ENCODE assay signal across 13 cellular contexts in genomic region chr20:13336308-13337089, GRCh38.
DNase-seq lines count a peak whose midpoint lies in the region; ATAC-seq and TF ChIP-seq lines count a peak whose summit lies in the region.
"Had no signal": no experiment of that assay in that cellular context is flagged by ENCODE, and none has a peak within 500 bp of the region (broad histone marks: within the 10 kb centered on the region; RNA-seq: fewer than 3 reads in every experiment).

No MANE protein-coding gene starts in this region.

- H3K4me3 ChIP-seq in adipocyte (ENCODE audit: low read length) (no peak overlapping the region), GM23338 (no peak overlapping the region)
- H3K4me3 ChIP-seq: cardiac muscle cell, K562 had no signal

- H3F3A ChIP-seq in GM23338 (replicated peaks; ENCODE audit: low read depth) = no peaks in the 10 kb centered on the region

- no peak overlapping the region for H3K27ac ChIP-seq in GM23338 (ENCODE audit: low read depth)
- H3K27ac ChIP-seq: cardiac muscle cell had no signal

- no peaks in the 10 kb centered on the region for H3K9me3 ChIP-seq in adipocyte (ENCODE audit: control insufficient read depth, low read length)

- H3K36me3 Mint-ChIP-seq in activated naive CD4-positive, alpha-beta T cell treated with anti-CD3 and anti-CD28 coated beads, Interleukin-2, amount 50 U/mL, for 72 hours = no peaks in the 10 kb centered on the region
- H3K36me3 Mint-ChIP-seq in activated naive CD4-positive, alpha-beta T cell treated with anti-CD3 and anti-CD28 coated beads, Interleukin-2, amount 10 ng/mL, durations not matched to agents 7 days and 5 days = no peaks in the 10 kb centered on the region
- H3K36me3 Mint-ChIP-seq in stimulated activated naive CD8-positive, alpha-beta T cell treated with anti-CD3 and anti-CD28 coated beads, Interleukin-15, Interleukin-2, amounts not matched to agents 100 ng/mL and 50 ng/mL, for 24 hours (ENCODE audit: low read depth) = no peaks in the 10 kb centered on the region
- no peaks in the 10 kb centered on the region for H3K36me3 Mint-ChIP-seq in GM23338 (ENCODE audit: low read depth)

- CTCF ChIA-PET in activated naive CD4-positive, alpha-beta T cell treated with anti-CD3 and anti-CD28 coated beads, Interleukin-2, amount 10 ng/mL, durations not matched to agents 7 days and 5 days (lab: Charles Lee) = no interaction called here

- H3K9me2 ChIP-seq in GM23338 (ENCODE audit: insufficient read depth) = peaks cover 25% of the 10 kb centered on the region

- no peak for DNase-seq in activated naive CD4-positive, alpha-beta T cell treated with anti-CD3 and anti-CD28 coated beads, Interleukin-2, amount 50 U/mL, for 72 hours (ENCODE audit: low spot score in 2 of 2)
- no peak for DNase-seq in activated naive CD4-positive, alpha-beta T cell treated with anti-CD3 and anti-CD28 coated beads, Interleukin-2, amount 10 ng/mL, durations not matched to agents 7 days and 5 days
- DNase-seq in adipocyte (ENCODE audit: low read depth) = peak; percentile 75
- DNase-seq in GM23338 (ENCODE audit: low spot score) = no peak
- no peak for DNase-seq in globus pallidus (ENCODE audit: low spot score)
- DNase-seq: hippocampal formation had no signal

- H3K36me3 ChIP-seq in adipocyte (ENCODE audit: control insufficient read depth, insufficient read depth, low read length, severe bottlenecking) (no peaks in the 10 kb centered on the region), GM23338 (ENCODE audit: insufficient read depth) (no peaks in the 10 kb centered on the region)
- H3K36me3 ChIP-seq: cardiac muscle cell had no signal

- no peak overlapping the region for H2AFZ ChIP-seq in GM23338

- no peak overlapping the region for H3K4me2 ChIP-seq in GM23338

- no peaks in the 10 kb centered on the region for H3K4me1 Mint-ChIP-seq in activated naive CD4-positive, alpha-beta T cell treated with anti-CD3 and anti-CD28 coated beads, Interleukin-2, amount 10 ng/mL, durations not matched to agents 7 days and 5 days
- peaks cover 69% of the 10 kb centered on the region for H3K4me1 Mint-ChIP-seq in stimulated activated naive CD8-positive, alpha-beta T cell treated with anti-CD3 and anti-CD28 coated beads, Interleukin-15, Interleukin-2, amounts not matched to agents 100 ng/mL and 50 ng/mL, for 24 hours (ENCODE audit: low read depth)
- H3K4me1 Mint-ChIP-seq in GM23338 = no peaks in the 10 kb centered on the region
- H3K4me1 Mint-ChIP-seq: B cell had no signal

- no peaks in the 10 kb centered on the region for H3K27me3 Mint-ChIP-seq in activated naive CD4-positive, alpha-beta T cell treated with anti-CD3 and anti-CD28 coated beads, Interleukin-2, amount 10 ng/mL, durations not matched to agents 7 days and 5 days
- H3K27me3 Mint-ChIP-seq in stimulated activated naive CD8-positive, alpha-beta T cell treated with anti-CD3 and anti-CD28 coated beads, Interleukin-15, Interleukin-2, amounts not matched to agents 100 ng/mL and 50 ng/mL, for 24 hours = peaks cover 13% of the 10 kb centered on the region
- no peaks in the 10 kb centered on the region for H3K27me3 Mint-ChIP-seq in GM23338 (ENCODE audit: insufficient read depth, low read depth, poor library complexity)

- no peaks in the 10 kb centered on the region for H3K27me3 ChIP-seq in adipocyte (replicated peaks; ENCODE audit: control insufficient read depth, insufficient read depth, low read length)
- no peaks in the 10 kb centered on the region for H3K27me3 ChIP-seq in GM23338 (ENCODE audit: insufficient read depth)
- H3K27me3 ChIP-seq: cardiac muscle cell had no signal

- no peak overlapping the region for H3K9ac ChIP-seq in adipocyte (ENCODE audit: low read length)

- H3K27ac Mint-ChIP-seq in activated naive CD4-positive, alpha-beta T cell treated with anti-CD3 and anti-CD28 coated beads, Interleukin-2, amount 50 U/mL, for 72 hours = peak overlapping the region in 1 of 2 donors; percentile 9
- H3K27ac Mint-ChIP-seq in activated naive CD4-positive, alpha-beta T cell treated with anti-CD3 and anti-CD28 coated beads, Interleukin-2, amount 10 ng/mL, durations not matched to agents 7 days and 5 days = no peak overlapping the region
- peak overlapping the region; percentile 90 for H3K27ac Mint-ChIP-seq in stimulated activated naive CD8-positive, alpha-beta T cell treated with anti-CD3 and anti-CD28 coated beads, Interleukin-15, Interleukin-2, amounts not matched to agents 100 ng/mL and 50 ng/mL, for 24 hours
- no peak overlapping the region for H3K27ac Mint-ChIP-seq in GM23338
- H3K27ac Mint-ChIP-seq: B cell had no signal

- no peaks in the 10 kb centered on the region for H4K20me1 ChIP-seq in GM23338 (replicated peaks; ENCODE audit: insufficient read depth)

- no peak for TF ChIP-seq CTCF in GM23338 (conservative IDR thresholded peaks at IDR 0.05; ENCODE audit: low read depth in 2 of 2)

- H3K4me3 Mint-ChIP-seq in activated naive CD4-positive, alpha-beta T cell treated with anti-CD3 and anti-CD28 coated beads, Interleukin-2, amount 10 ng/mL, durations not matched to agents 7 days and 5 days = no peak overlapping the region
- peak overlapping the region; percentile 24 for H3K4me3 Mint-ChIP-seq in stimulated activated naive CD8-positive, alpha-beta T cell treated with anti-CD3 and anti-CD28 coated beads, Interleukin-15, Interleukin-2, amounts not matched to agents 100 ng/mL and 50 ng/mL, for 24 hours
- H3K4me3 Mint-ChIP-seq in GM23338 = no peak overlapping the region
- H3K4me3 Mint-ChIP-seq: B cell had no signal

- H3K79me2 ChIP-seq in GM23338 (replicated peaks; ENCODE audit: insufficient read depth) = no peaks in the 10 kb centered on the region

- peaks cover 0 to 7% of the 10 kb centered on the region in 2 donors for H3K9me3 Mint-ChIP-seq in activated naive CD4-positive, alpha-beta T cell treated with anti-CD3 and anti-CD28 coated beads, Interleukin-2, amount 50 U/mL, for 72 hours
- H3K9me3 Mint-ChIP-seq in activated naive CD4-positive, alpha-beta T cell treated with anti-CD3 and anti-CD28 coated beads, Interleukin-2, amount 10 ng/mL, durations not matched to agents 7 days and 5 days = no peaks in the 10 kb centered on the region
- no peaks in the 10 kb centered on the region for H3K9me3 Mint-ChIP-seq in stimulated activated naive CD8-positive, alpha-beta T cell treated with anti-CD3 and anti-CD28 coated beads, Interleukin-15, Interleukin-2, amounts not matched to agents 100 ng/mL and 50 ng/mL, for 24 hours
- H3K9me3 Mint-ChIP-seq in GM23338 = no peaks in the 10 kb centered on the region

- ATAC-seq in activated naive CD4-positive, alpha-beta T cell treated with anti-CD3 and anti-CD28 coated beads, Interleukin-2, amount 50 U/mL, for 72 hours = peak; percentile 41 to 64
- ATAC-seq in HG02981 (IDR thresholded peaks at IDR 0.05; ENCODE audit: unreplicated experiment) (peak; percentile 58), GM23338 (no peak), GM21360 (IDR thresholded peaks at IDR 0.05; ENCODE audit: unreplicated experiment) (no peak)
- ATAC-seq: activated CD4-positive, CD25-positive, alpha-beta regulatory T cell treated with anti-CD3 and anti-CD28 coated beads, Interleukin-2, amount 50 U/mL, for 24 hours; K562 had no signal

- H3K4me1 ChIP-seq in adipocyte (ENCODE audit: control insufficient read depth, insufficient read depth, low read length) = peaks cover 12% of the 10 kb centered on the region
- no peaks in the 10 kb centered on the region for H3K4me1 ChIP-seq in GM23338 (ENCODE audit: insufficient read depth)

TF ChIP-seq in GM23338, 12 proteins besides CTCF, POLR2A, EP300 and RAD21 (continues in another document):
- TF ChIP-seq EZH2 (IDR thresholded peaks at IDR 0.05; ENCODE audit: low read depth, unreplicated experiment) (no peak), JUNB (IDR thresholded peaks at IDR 0.05; ENCODE audit: unreplicated experiment) (no peak), ZNF331 (CRISPR knock-in tag; IDR thresholded peaks at IDR 0.05; ENCODE audit: low read depth) (no peak), ZNF114 (CRISPR knock-in tag; IDR thresholded peaks at IDR 0.05) (no peak), CREB1 (CRISPR knock-in tag; IDR thresholded peaks at IDR 0.05; ENCODE audit: low read depth) (no peak)
- TF ChIP-seq, protein P1, sequence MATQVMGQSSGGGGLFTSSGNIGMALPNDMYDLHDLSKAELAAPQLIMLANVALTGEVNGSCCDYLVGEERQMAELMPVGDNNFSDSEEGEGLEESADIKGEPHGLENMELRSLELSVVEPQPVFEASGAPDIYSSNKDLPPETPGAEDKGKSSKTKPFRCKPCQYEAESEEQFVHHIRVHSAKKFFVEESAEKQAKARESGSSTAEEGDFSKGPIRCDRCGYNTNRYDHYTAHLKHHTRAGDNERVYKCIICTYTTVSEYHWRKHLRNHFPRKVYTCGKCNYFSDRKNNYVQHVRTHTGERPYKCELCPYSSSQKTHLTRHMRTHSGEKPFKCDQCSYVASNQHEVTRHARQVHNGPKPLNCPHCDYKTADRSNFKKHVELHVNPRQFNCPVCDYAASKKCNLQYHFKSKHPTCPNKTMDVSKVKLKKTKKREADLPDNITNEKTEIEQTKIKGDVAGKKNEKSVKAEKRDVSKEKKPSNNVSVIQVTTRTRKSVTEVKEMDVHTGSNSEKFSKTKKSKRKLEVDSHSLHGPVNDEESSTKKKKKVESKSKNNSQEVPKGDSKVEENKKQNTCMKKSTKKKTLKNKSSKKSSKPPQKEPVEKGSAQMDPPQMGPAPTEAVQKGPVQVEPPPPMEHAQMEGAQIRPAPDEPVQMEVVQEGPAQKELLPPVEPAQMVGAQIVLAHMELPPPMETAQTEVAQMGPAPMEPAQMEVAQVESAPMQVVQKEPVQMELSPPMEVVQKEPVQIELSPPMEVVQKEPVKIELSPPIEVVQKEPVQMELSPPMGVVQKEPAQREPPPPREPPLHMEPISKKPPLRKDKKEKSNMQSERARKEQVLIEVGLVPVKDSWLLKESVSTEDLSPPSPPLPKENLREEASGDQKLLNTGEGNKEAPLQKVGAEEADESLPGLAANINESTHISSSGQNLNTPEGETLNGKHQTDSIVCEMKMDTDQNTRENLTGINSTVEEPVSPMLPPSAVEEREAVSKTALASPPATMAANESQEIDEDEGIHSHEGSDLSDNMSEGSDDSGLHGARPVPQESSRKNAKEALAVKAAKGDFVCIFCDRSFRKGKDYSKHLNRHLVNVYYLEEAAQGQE (IDR thresholded peaks at IDR 0.05; ENCODE audit: unreplicated experiment) = no peak
- TF ChIP-seq, protein P2, sequence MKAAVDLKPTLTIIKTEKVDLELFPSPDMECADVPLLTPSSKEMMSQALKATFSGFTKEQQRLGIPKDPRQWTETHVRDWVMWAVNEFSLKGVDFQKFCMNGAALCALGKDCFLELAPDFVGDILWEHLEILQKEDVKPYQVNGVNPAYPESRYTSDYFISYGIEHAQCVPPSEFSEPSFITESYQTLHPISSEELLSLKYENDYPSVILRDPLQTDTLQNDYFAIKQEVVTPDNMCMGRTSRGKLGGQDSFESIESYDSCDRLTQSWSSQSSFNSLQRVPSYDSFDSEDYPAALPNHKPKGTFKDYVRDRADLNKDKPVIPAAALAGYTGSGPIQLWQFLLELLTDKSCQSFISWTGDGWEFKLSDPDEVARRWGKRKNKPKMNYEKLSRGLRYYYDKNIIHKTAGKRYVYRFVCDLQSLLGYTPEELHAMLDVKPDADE (IDR thresholded peaks at IDR 0.05) = no peak

Comparison
In these comparisons a context has a peak if more than half of its experiments do, and no peak if none do; other contexts are left out.
1. ATAC-seq: peak in activated naive CD4-positive, alpha-beta T cell treated with anti-CD3 and anti-CD28 coated beads, Interleukin-2, amount 50 U/mL, for 72 hours (2 of 2) and HG02981 (single experiment); none in GM23338 (single experiment) and GM21360 (single experiment).